In the genomic region with DNA sequence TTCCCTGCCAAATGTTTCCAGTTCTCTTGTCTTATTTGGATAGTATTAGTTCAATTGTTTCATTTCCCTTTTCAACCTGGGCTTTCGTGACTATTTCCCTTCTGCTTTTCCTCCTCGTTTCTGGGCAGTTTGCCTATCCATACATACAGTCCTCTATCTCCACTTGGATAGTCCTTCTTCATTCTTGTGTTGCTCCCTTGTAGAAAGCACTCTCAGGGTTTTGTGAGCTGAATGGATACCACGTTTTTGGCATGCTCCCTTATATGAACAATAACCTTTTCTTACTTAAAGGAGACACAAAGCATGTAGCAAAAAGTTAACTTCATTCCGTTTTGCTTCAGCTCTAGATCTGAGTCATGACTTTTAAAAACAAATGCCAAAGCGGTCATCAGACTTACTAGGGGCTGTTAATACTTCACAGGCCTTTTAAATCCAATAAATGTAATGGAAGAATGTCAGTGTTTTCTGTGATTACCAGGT, we compare ENCODE assay signal across 1 cellular context.
TF ChIP-seq lines count a peak whose summit lies in the region.

No MANE protein-coding gene starts in this region.

TF ChIP-seq in K562, 482 proteins besides CTCF, POLR2A, EP300 and RAD21:
- TF ChIP-seq RBBP5 (IDR thresholded peaks at IDR 0.05; ENCODE audit: borderline replicate concordance, insufficient read depth, low read length, poor library complexity, severe bottlenecking) (no peak), NCOA6 (IDR thresholded peaks at IDR 0.05) (no peak), SNIP1 (IDR thresholded peaks at IDR 0.05; ENCODE audit: low read depth) (no peak), RNF2 (IDR thresholded peaks at IDR 0.05) (no peak), MEF2A (IDR thresholded peaks at IDR 0.05; ENCODE audit: control insufficient read depth, low read depth, low read length) (no peak), ARHGAP35 (IDR thresholded peaks at IDR 0.05; ENCODE audit: partially characterized antibody) (no peak), CBX1 (IDR thresholded peaks at IDR 0.05; ENCODE audit: low read depth) (no peak), LARP7 (IDR thresholded peaks at IDR 0.05) (no peak), CREBBP (IDR thresholded peaks at IDR 0.05; ENCODE audit: low read depth, low read length) (no peak)
- TF ChIP-seq, protein P1, sequence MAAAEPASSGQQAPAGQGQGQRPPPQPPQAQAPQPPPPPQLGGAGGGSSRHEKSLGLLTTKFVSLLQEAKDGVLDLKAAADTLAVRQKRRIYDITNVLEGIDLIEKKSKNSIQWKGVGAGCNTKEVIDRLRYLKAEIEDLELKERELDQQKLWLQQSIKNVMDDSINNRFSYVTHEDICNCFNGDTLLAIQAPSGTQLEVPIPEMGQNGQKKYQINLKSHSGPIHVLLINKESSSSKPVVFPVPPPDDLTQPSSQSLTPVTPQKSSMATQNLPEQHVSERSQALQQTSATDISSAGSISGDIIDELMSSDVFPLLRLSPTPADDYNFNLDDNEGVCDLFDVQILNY (CRISPR knock-in tag; IDR thresholded peaks at IDR 0.05) = no peak
